9 cellular contexts compared by ENCODE assay signal in genomic region chr14:54446201-54446693, GRCh38. TPM values are rescaled to one million over a fixed set of nuclear protein-coding genes. Genes with fewer than 3 reads are reported as not detected.
A peak's percentile ranks its signal among the peaks of the same experiment; 100 is the strongest.
DNase-seq lines count a peak whose midpoint lies in the region; ATAC-seq and TF ChIP-seq lines count a peak whose summit lies in the region.
"Had no signal": no experiment of that assay in that cellular context is flagged by ENCODE, and none has a peak within 500 bp of the region (broad histone marks: within the 10 kb centered on the region; RNA-seq: fewer than 3 reads in every experiment).

No MANE protein-coding gene starts in this region.

- DNase-seq in COLO668 (lab: John Stamatoyannopoulos, UW; ENCODE audit: unreplicated experiment) (peak; percentile 87), NCI-H2029 (lab: John Stamatoyannopoulos, UW) (peak; percentile 83), amniotic epithelial cell (ENCODE audit: low read depth) (peak; percentile 88), mesothelial cell of epicardium (ENCODE audit: low spot score in 2 of 2, unreplicated experiment in 2 of 2) (peak; percentile 36 to 56), ACHN (no peak), nephron progenitor cell (no peak)
- DNase-seq in activated naive CD4-positive, alpha-beta T cell treated with anti-CD3 and anti-CD28 coated beads, Interleukin-2, amount 50 U/mL, for 72 hours (ENCODE audit: low spot score in 2 of 2): no peak
- DNase-seq: naive B cell had no signal

- no peak for ATAC-seq in activated naive CD4-positive, alpha-beta T cell treated with anti-CD3 and anti-CD28 coated beads, Interleukin-2, amount 50 U/mL, for 72 hours
- no peak for ATAC-seq in activated T-helper 17 cell treated with anti-CD3 and anti-CD28 coated beads, Interleukin-2, amount 50 U/mL, for 72 hours (replicated peaks)

- H3K36me3 Mint-ChIP-seq in mesothelial cell of epicardium (no peaks in the 10 kb centered on the region), nephron progenitor cell (ENCODE audit: low read depth) (peaks cover 7% of the 10 kb centered on the region)
- H3K36me3 Mint-ChIP-seq in activated naive CD4-positive, alpha-beta T cell treated with anti-CD3 and anti-CD28 coated beads, Interleukin-2, amount 50 U/mL, for 72 hours: peaks cover 0 to 4% of the 10 kb centered on the region in 2 donors
- peaks cover 5% of the 10 kb centered on the region for H3K36me3 Mint-ChIP-seq in activated T-helper 17 cell treated with anti-CD3 and anti-CD28 coated beads, Interleukin-2, amount 50 U/mL, for 72 hours (ENCODE audit: low read depth)
- H3K36me3 Mint-ChIP-seq: naive B cell had no signal

- H3K27ac Mint-ChIP-seq in mesothelial cell of epicardium: peak overlapping the region; percentile 94
- H3K27ac Mint-ChIP-seq in activated naive CD4-positive, alpha-beta T cell treated with anti-CD3 and anti-CD28 coated beads, Interleukin-2, amount 50 U/mL, for 72 hours: no peak overlapping the region
- H3K27ac Mint-ChIP-seq in activated T-helper 17 cell treated with anti-CD3 and anti-CD28 coated beads, Interleukin-2, amount 50 U/mL, for 72 hours: no peak overlapping the region
- no peak overlapping the region for H3K27ac Mint-ChIP-seq in nephron progenitor cell
- H3K27ac Mint-ChIP-seq: naive B cell had no signal

- H3K9me3 Mint-ChIP-seq in mesothelial cell of epicardium (no peaks in the 10 kb centered on the region), nephron progenitor cell (peaks cover 17% of the 10 kb centered on the region)
- H3K9me3 Mint-ChIP-seq in activated naive CD4-positive, alpha-beta T cell treated with anti-CD3 and anti-CD28 coated beads, Interleukin-2, amount 50 U/mL, for 72 hours: no peaks in the 10 kb centered on the region
- no peaks in the 10 kb centered on the region for H3K9me3 Mint-ChIP-seq in activated T-helper 17 cell treated with anti-CD3 and anti-CD28 coated beads, Interleukin-2, amount 50 U/mL, for 72 hours
- H3K9me3 Mint-ChIP-seq: naive B cell had no signal

- H3K4me3 Mint-ChIP-seq in mesothelial cell of epicardium: no peak overlapping the region
- no peak overlapping the region for H3K4me3 Mint-ChIP-seq in activated T-helper 17 cell treated with anti-CD3 and anti-CD28 coated beads, Interleukin-2, amount 50 U/mL, for 72 hours
- H3K4me3 Mint-ChIP-seq in nephron progenitor cell: no peak overlapping the region

- no peak for TF ChIP-seq CTCF in mesothelial cell of epicardium (IDR thresholded peaks at IDR 0.05; ENCODE audit: unreplicated experiment)
- TF ChIP-seq CTCF in nephron progenitor cell (IDR thresholded peaks at IDR 0.05): no peak

- H3K4me1 Mint-ChIP-seq in mesothelial cell of epicardium: peaks cover 40% of the 10 kb centered on the region
- H3K4me1 Mint-ChIP-seq in activated T-helper 17 cell treated with anti-CD3 and anti-CD28 coated beads, Interleukin-2, amount 50 U/mL, for 72 hours: peaks cover 13% of the 10 kb centered on the region
- peaks cover 50% of the 10 kb centered on the region for H3K4me1 Mint-ChIP-seq in nephron progenitor cell

- H3K27me3 Mint-ChIP-seq in mesothelial cell of epicardium (ENCODE audit: low read depth): peaks cover 5% of the 10 kb centered on the region
- H3K27me3 Mint-ChIP-seq in activated T-helper 17 cell treated with anti-CD3 and anti-CD28 coated beads, Interleukin-2, amount 50 U/mL, for 72 hours: peaks cover 4% of the 10 kb centered on the region
- peaks cover 17% of the 10 kb centered on the region for H3K27me3 Mint-ChIP-seq in nephron progenitor cell (ENCODE audit: low read depth, poor library complexity)

- in situ Hi-C loops in ACHN (cut with HindIII; ENCODE audit: low pct_ligation_motif_present, low pct_unique_long_range_greater_than_20kb, low sequenced_read_pairs): no loop called here

RNA-seq across cellular contexts. Expression of gene CNIH1, which starts 5.1 kb away (rescaled TPM):
- total RNA-seq in mesothelial cell of epicardium: 95.8 to 101 TPM (median 97.6 TPM) in 3 replicates
- 10 to 100 TPM; 73.5 to 79.1 TPM for total RNA-seq in activated naive CD4-positive, alpha-beta T cell treated with anti-CD3 and anti-CD28 coated beads, Interleukin-2, amount 50 U/mL, for 72 hours
- 10 to 100 TPM; 56.1 to 60.8 TPM for total RNA-seq in activated T-helper 17 cell treated with anti-CD3 and anti-CD28 coated beads, Interleukin-2, amount 50 U/mL, for 72 hours

RNA-seq across cellular contexts. Expression of gene GMFB, which starts 42.5 kb away (rescaled TPM):
- total RNA-seq in mesothelial cell of epicardium: 56.1 to 56.5 TPM (median 56.1 TPM) in 3 replicates
- 10 to 100 TPM; 21.4 to 29.0 TPM for total RNA-seq in activated naive CD4-positive, alpha-beta T cell treated with anti-CD3 and anti-CD28 coated beads, Interleukin-2, amount 50 U/mL, for 72 hours
- total RNA-seq in activated T-helper 17 cell treated with anti-CD3 and anti-CD28 coated beads, Interleukin-2, amount 50 U/mL, for 72 hours: 10 to 100 TPM; 22.8 to 34.8 TPM

RNA-seq across cellular contexts. Expression of gene CDKN3, which starts 49.4 kb away (rescaled TPM):
- total RNA-seq in mesothelial cell of epicardium: 10.3 to 11.6 TPM (median 10.3 TPM) in 3 replicates
- total RNA-seq in activated naive CD4-positive, alpha-beta T cell treated with anti-CD3 and anti-CD28 coated beads, Interleukin-2, amount 50 U/mL, for 72 hours: 100 to 1,000 TPM in 1 of 2 donors, 10 to 100 TPM in 1; 62.1 to 106 TPM
- total RNA-seq in activated T-helper 17 cell treated with anti-CD3 and anti-CD28 coated beads, Interleukin-2, amount 50 U/mL, for 72 hours: 10 to 100 TPM; 68.0 to 73.3 TPM

Comparison
In these comparisons a context has a peak if more than half of its experiments do, and no peak if none do; other contexts are left out.
1. DNase-seq: peak in COLO668 (single experiment), NCI-H2029 (single experiment), amniotic epithelial cell (single experiment) and mesothelial cell of epicardium (2 of 2); none in activated naive CD4-positive, alpha-beta T cell treated with anti-CD3 and anti-CD28 coated beads, Interleukin-2, amount 50 U/mL, for 72 hours (0 of 2), ACHN (single experiment) and nephron progenitor cell (single experiment).